ENCODE assay signal across 12 cellular contexts in the genomic region with DNA sequence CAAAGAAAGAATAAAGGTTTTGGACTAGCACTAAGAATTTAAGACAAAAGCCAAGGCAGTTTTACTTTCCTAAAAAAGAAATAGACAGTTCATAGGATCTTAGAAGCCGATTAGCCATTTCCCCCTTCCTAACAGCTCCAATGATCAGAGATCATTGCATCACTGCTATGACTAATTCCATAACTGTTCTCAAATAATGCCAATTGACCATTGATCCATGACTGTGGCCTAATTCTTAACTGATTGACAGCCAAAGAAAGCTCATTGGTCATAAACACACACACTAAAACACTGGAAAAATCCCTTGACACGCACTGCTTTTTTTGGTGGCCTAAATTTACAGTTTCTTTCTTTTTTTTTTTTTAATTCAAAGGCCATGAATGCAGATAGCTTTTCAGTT.
DNase-seq lines count a peak whose midpoint lies in the region; ATAC-seq lines count a peak whose summit lies in the region.
"Had no signal": no experiment of that assay in that cellular context is flagged by ENCODE, and none has a peak within 500 bp of the region (broad histone marks: within the 10 kb centered on the region; RNA-seq: fewer than 3 reads in every experiment).

No MANE protein-coding gene starts in this region.

- DNase-seq in activated CD8-positive, alpha-beta memory T cell treated with anti-CD3 and anti-CD28 coated beads, Interleukin-2, amount 10 ng/mL, durations not matched to agents 7 days and 5 days = no peak
- no peak for DNase-seq in activated CD8-positive, alpha-beta memory T cell treated with anti-CD3 and anti-CD28 coated beads, Interleukin-2, amount 50 U/mL, for 48 hours
- DNase-seq in activated CD4-positive, alpha-beta memory T cell treated with anti-CD3 and anti-CD28 coated beads for 36 hours = no peak
- no peak for DNase-seq in NCI-H1048 (lab: John Stamatoyannopoulos, UW)
- DNase-seq in SW 1271 (lab: John Stamatoyannopoulos, UW) = no peak
- DNase-seq: NCI-H187 treated with DMSO at 0.1 percent for 48 hours, trophoblast cell had no signal

- H3K36me3 Mint-ChIP-seq in activated CD8-positive, alpha-beta memory T cell treated with anti-CD3 and anti-CD28 coated beads, Interleukin-2, amount 10 ng/mL, durations not matched to agents 7 days and 5 days = peaks cover 6% of the 10 kb centered on the region
- H3K36me3 Mint-ChIP-seq in activated CD4-positive, alpha-beta memory T cell treated with anti-CD3 and anti-CD28 coated beads for 36 hours = no peaks in the 10 kb centered on the region
- H3K36me3 Mint-ChIP-seq: WTC11 had no signal

- POLR2A ChIA-PET in activated CD4-positive, alpha-beta memory T cell treated with anti-CD3 and anti-CD28 coated beads for 36 hours (lab: Charles Lee) = no interaction called here

- peak overlapping the region; percentile 26 for H3K4me3 Mint-ChIP-seq in activated CD8-positive, alpha-beta memory T cell treated with anti-CD3 and anti-CD28 coated beads, Interleukin-2, amount 10 ng/mL, durations not matched to agents 7 days and 5 days
- H3K4me3 Mint-ChIP-seq in activated CD4-positive, alpha-beta memory T cell treated with anti-CD3 and anti-CD28 coated beads for 36 hours = peak overlapping the region; percentile 6
- H3K4me3 Mint-ChIP-seq: WTC11 had no signal

- peak overlapping the region; percentile 89 for H3K27ac Mint-ChIP-seq in activated CD8-positive, alpha-beta memory T cell treated with anti-CD3 and anti-CD28 coated beads, Interleukin-2, amount 10 ng/mL, durations not matched to agents 7 days and 5 days
- peak overlapping the region; percentile 64 for H3K27ac Mint-ChIP-seq in activated CD4-positive, alpha-beta memory T cell treated with anti-CD3 and anti-CD28 coated beads for 36 hours
- H3K27ac Mint-ChIP-seq: WTC11 had no signal

- peak overlapping the region; percentile 5 for H3K27ac ChIP-seq in skeletal muscle tissue (ENCODE audit: low read depth, low read length)

- CTCF ChIA-PET in activated CD8-positive, alpha-beta memory T cell treated with anti-CD3 and anti-CD28 coated beads, Interleukin-2, amount 10 ng/mL, durations not matched to agents 7 days and 5 days (lab: Charles Lee) = interaction anchor here (1.0 kb wide), 1 partner anchor 16 kb away, joined by 3 read pairs; no protein-coding TSS in a partner anchor
- CTCF ChIA-PET in activated CD4-positive, alpha-beta memory T cell treated with anti-CD3 and anti-CD28 coated beads for 36 hours (lab: Charles Lee) = no interaction called here

- no peak overlapping the region for H3K4me3 ChIP-seq in skeletal muscle tissue (ENCODE audit: low read length in 3 of 3)

- no peaks in the 10 kb centered on the region for H3K36me3 ChIP-seq in skeletal muscle tissue (ENCODE audit: control insufficient read depth in 3 of 3, insufficient read depth in 3 of 3, low read length in 3 of 3)

- peaks cover 37% of the 10 kb centered on the region for H3K4me1 Mint-ChIP-seq in activated CD8-positive, alpha-beta memory T cell treated with anti-CD3 and anti-CD28 coated beads, Interleukin-2, amount 10 ng/mL, durations not matched to agents 7 days and 5 days
- peaks cover 43% of the 10 kb centered on the region for H3K4me1 Mint-ChIP-seq in activated CD4-positive, alpha-beta memory T cell treated with anti-CD3 and anti-CD28 coated beads for 36 hours (ENCODE audit: low read depth)
- H3K4me1 Mint-ChIP-seq: WTC11 had no signal

- H3K27me3 ChIP-seq in skeletal muscle tissue (ENCODE audit: control insufficient read depth in 3 of 3, insufficient read depth in 3 of 3, low read length in 3 of 3) = no peaks in the 10 kb centered on the region

- no peaks in the 10 kb centered on the region for H3K4me1 ChIP-seq in skeletal muscle tissue (ENCODE audit: control insufficient read depth in 3 of 3, insufficient read depth in 3 of 3, low read length in 3 of 3)

- no peak overlapping the region for H3K9ac ChIP-seq in skeletal muscle tissue (ENCODE audit: low read depth in 1 of 3, low read length in 3 of 3)

- H3K27me3 Mint-ChIP-seq in activated CD8-positive, alpha-beta memory T cell treated with anti-CD3 and anti-CD28 coated beads, Interleukin-2, amount 10 ng/mL, durations not matched to agents 7 days and 5 days = peaks cover 7% of the 10 kb centered on the region
- H3K27me3 Mint-ChIP-seq in activated CD4-positive, alpha-beta memory T cell treated with anti-CD3 and anti-CD28 coated beads for 36 hours = no peaks in the 10 kb centered on the region

- peaks cover 5% of the 10 kb centered on the region for H3K9me3 Mint-ChIP-seq in activated CD8-positive, alpha-beta memory T cell treated with anti-CD3 and anti-CD28 coated beads, Interleukin-2, amount 10 ng/mL, durations not matched to agents 7 days and 5 days (ENCODE audit: low read depth)
- no peaks in the 10 kb centered on the region for H3K9me3 Mint-ChIP-seq in activated CD4-positive, alpha-beta memory T cell treated with anti-CD3 and anti-CD28 coated beads for 36 hours

- intact Hi-C loops in activated CD4-positive, alpha-beta memory T cell treated with anti-CD3 and anti-CD28 coated beads for 36 hours (cut with micrococcal nuclease) = loop anchor here (5.0 kb wide), 1 partner anchor 348 kb away; the partner anchor contains the start of gene ACVR2A

- peak; percentile 43 for ATAC-seq in activated CD8-positive, alpha-beta memory T cell treated with anti-CD3 and anti-CD28 coated beads, Interleukin-2, amount 10 ng/mL, durations not matched to agents 7 days and 5 days
- peak; percentile 69 for ATAC-seq in HG02759 (IDR thresholded peaks at IDR 0.05; ENCODE audit: unreplicated experiment)
- no peak for ATAC-seq in HG03025 (IDR thresholded peaks at IDR 0.05; ENCODE audit: low FRiP score, unreplicated experiment)
- ATAC-seq: Panc1, WTC11 had no signal

- H3K9me3 ChIP-seq in skeletal muscle tissue (ENCODE audit: control insufficient read depth in 3 of 3, low read length in 3 of 3) = no peaks in the 10 kb centered on the region
